Comparison of ENCODE assay signal across 27 cellular contexts in the genomic region with DNA sequence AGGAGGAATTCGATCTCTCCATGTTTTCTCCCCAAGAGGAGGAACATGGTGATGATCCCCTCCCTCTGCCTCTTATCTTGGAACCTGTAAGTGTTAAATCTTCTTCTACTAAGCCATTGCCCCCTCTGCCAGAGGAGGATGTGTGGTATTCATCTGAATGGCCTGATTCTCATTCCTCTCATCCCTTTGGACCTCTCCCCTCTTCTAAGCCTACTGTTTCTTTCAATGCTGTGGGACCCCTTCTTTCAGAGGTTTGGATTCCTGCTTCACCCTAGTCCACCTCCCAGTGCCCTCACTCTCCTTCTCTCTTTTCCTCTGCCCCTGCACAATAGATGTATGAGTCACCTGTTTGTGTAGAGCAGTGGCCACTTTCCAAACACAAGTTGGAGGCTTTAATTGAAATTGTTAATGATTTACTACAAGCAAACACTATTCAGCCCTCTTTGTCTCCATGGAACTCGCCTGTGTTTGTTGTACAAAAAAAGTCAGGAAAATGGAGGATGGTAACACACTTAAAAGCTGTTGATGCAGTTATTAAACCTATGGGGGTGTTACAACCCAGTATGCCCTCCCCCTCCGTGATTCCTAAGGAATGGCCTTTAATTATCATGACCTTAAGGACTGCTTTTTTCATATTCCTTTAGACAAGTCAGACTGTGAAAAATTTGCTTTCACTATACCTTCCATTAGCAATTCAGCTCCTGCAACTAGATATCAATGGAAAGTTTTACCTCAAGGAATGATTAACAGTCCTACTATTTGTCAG.
DNase-seq lines count a peak whose midpoint lies in the region; ATAC-seq, FAIRE-seq and TF ChIP-seq lines count a peak whose summit lies in the region.
"Had no signal": no experiment of that assay in that cellular context is flagged by ENCODE, and none has a peak within 500 bp of the region (broad histone marks: within the 10 kb centered on the region; RNA-seq: fewer than 3 reads in every experiment).

No MANE protein-coding gene starts in this region.

- peak overlapping the region; percentile 35 for H3K4me3 Mint-ChIP-seq in Caco-2 (ENCODE audit: unreplicated experiment)
- H3K4me3 Mint-ChIP-seq: activated T-cell treated with anti-CD3 and anti-CD28 coated beads, Interleukin-2, amount 50 U/mL, for 4 hours had no signal

- no peaks in the 10 kb centered on the region for H3K9me2 ChIP-seq in SK-N-SH

- H3K4me3 ChIP-seq in Caco-2 (ENCODE audit: low read depth, low read length): no peak overlapping the region
- H3K4me3 ChIP-seq in stomach: no peak overlapping the region
- H3K4me3 ChIP-seq in SK-N-SH (ENCODE audit: low read depth in 2 of 2, low read length in 1 of 2): no peak overlapping the region
- H3K4me3 ChIP-seq: adrenal gland, tibial nerve had no signal

- H3K36me3 ChIP-seq in Caco-2 (ENCODE audit: control insufficient read depth, insufficient read depth, low read length) (no peaks in the 10 kb centered on the region), stomach (no peaks in the 10 kb centered on the region), SK-N-SH (replicated peaks in 1 of 2; ENCODE audit: control insufficient read depth in 1 of 2, insufficient read depth in 2 of 2, low read length in 1 of 2) (no peaks in the 10 kb centered on the region)
- H3K36me3 ChIP-seq: adrenal gland, tibial nerve had no signal

- no peaks in the 10 kb centered on the region for H3K27me3 ChIP-seq in Caco-2 (replicated peaks; ENCODE audit: control insufficient read depth, insufficient read depth, low read length)
- no peaks in the 10 kb centered on the region for H3K27me3 ChIP-seq in stomach
- no peaks in the 10 kb centered on the region; the same call in 1 of the 2 replicates for H3K27me3 ChIP-seq in SK-N-SH (ENCODE audit: insufficient read depth)
- H3K27me3 ChIP-seq: adrenal gland, foreskin keratinocyte, tibial nerve had no signal

- no peak for TF ChIP-seq RAD21 in SK-N-SH (IDR thresholded peaks at IDR 0.05; ENCODE audit: low read length)

- DNase-seq in Caco-2 (peak; percentile 55 to 58), RCC 7860 (ENCODE audit: low spot score) (peak; percentile 81), kidney tubule cell (ENCODE audit: low spot score) (peak; percentile 95), stomach (peak; percentile 56), sciatic nerve (ENCODE audit: low spot score) (no peak), SK-N-SH (no peak), NCI-H345 (lab: John Stamatoyannopoulos, UW) (no peak)
- DNase-seq: activated CD4-positive, alpha-beta T cell treated with anti-CD3 and anti-CD28 coated beads for 4 hours; activated naive CD4-positive, alpha-beta T cell; activated T-cell treated with anti-CD3 and anti-CD28 coated beads, Interleukin-2, amount 50 U/mL, for 4 hours; adrenal gland; DMS 273 treated with DMSO at 0.1 percent for 48 hours; effector CD4-positive, alpha-beta T cell; foreskin keratinocyte; hypothalamus; NCI-H1092 treated with DMSO at 0.1 percent for 48 hours; NCI-H2029; NCI-H226; NCI-H774 had no signal

- H4K20me1 ChIP-seq in SK-N-SH (ENCODE audit: insufficient read depth): no peaks in the 10 kb centered on the region

- FAIRE-seq in RCC 7860 (lab: Jason Lieb, UNC): peak; percentile 95
- FAIRE-seq: G401.6, GM18507, H54 had no signal

- no peak overlapping the region for H3K9ac ChIP-seq in SK-N-SH

- peaks cover 7% of the 10 kb centered on the region for H3K4me1 Mint-ChIP-seq in Caco-2 (ENCODE audit: low read depth, unreplicated experiment)

- POLR2A ChIA-PET in Caco-2 (lab: Charles Lee) (no interaction called here), SK-N-SH (lab: Yijun Ruan, JAX) (no interaction called here)

- intact Hi-C loops in Caco-2 (cut with micrococcal nuclease; ENCODE audit: unreplicated experiment) (no loop called here), stomach (cut with DNase I; ENCODE audit: low total_unique reads) (no loop called here), sciatic nerve (cut with DNase I) (no loop called here)

- H3K27ac Mint-ChIP-seq in Caco-2 (ENCODE audit: unreplicated experiment): peak overlapping the region; percentile 80
- H3K27ac Mint-ChIP-seq: progenitor cell of endocrine pancreas had no signal

- H3K9me3 ChIP-seq in Caco-2 (peaks cover 18% of the 10 kb centered on the region; the same call in 1 of the 2 replicates), stomach (peaks cover 0 to 5% (median 4%) of the 10 kb centered on the region in 4 donors), SK-N-SH (no peaks in the 10 kb centered on the region)
- H3K9me3 ChIP-seq: adrenal gland had no signal

- TF ChIP-seq POLR2A in stomach (IDR thresholded peaks at IDR 0.05): no peak

- H3K4me1 ChIP-seq in Caco-2: peaks cover 16% of the 10 kb centered on the region
- peaks cover 0 to 12% (median 6%) of the 10 kb centered on the region in 4 donors for H3K4me1 ChIP-seq in stomach
- no peaks in the 10 kb centered on the region for H3K4me1 ChIP-seq in SK-N-SH (ENCODE audit: control insufficient read depth in 1 of 2, insufficient read depth in 2 of 2, low read depth in 1 of 2, low read length in 1 of 2)
- H3K4me1 ChIP-seq: adrenal gland, foreskin keratinocyte, tibial nerve had no signal

- H3K79me2 ChIP-seq in SK-N-SH (ENCODE audit: insufficient read depth): no peaks in the 10 kb centered on the region

- H3K27ac ChIP-seq in stomach: peak overlapping the region; percentile 71 to 92 (median 78)
- no peak overlapping the region for H3K27ac ChIP-seq in SK-N-SH (ENCODE audit: low read depth in 2 of 2, low read length in 1 of 2)
- H3K27ac ChIP-seq: adrenal gland, C4-2B, foreskin keratinocyte, tibial nerve had no signal

- CTCF ChIA-PET in Caco-2 (lab: Charles Lee) (no interaction called here), SK-N-SH (lab: Yijun Ruan, JAX) (no interaction called here)

- no peak overlapping the region for H2AFZ ChIP-seq in SK-N-SH (ENCODE audit: low read depth)

- 12 to 32% (median 27%) methylated on average over 3 of the region's 3 CpGs for WGBS in stomach, 5 donors
- 2% methylated on average over 3 of the region's 3 CpGs for WGBS in SK-N-SH (ENCODE audit: low lambda C conversion rate)

- peaks cover 35% of the 10 kb centered on the region for H3K9me3 Mint-ChIP-seq in Caco-2 (ENCODE audit: unreplicated experiment)
- H3K9me3 Mint-ChIP-seq: activated T-cell treated with anti-CD3 and anti-CD28 coated beads, Interleukin-2, amount 50 U/mL, for 4 hours had no signal

- TF ChIP-seq CTCF in Caco-2 (IDR thresholded peaks at IDR 0.05; ENCODE audit: insufficient read depth in 1 of 2, low read depth in 1 of 2, low read length in 1 of 2, severe bottlenecking in 1 of 2, unreplicated experiment in 1 of 2) (no peak), stomach (IDR thresholded peaks at IDR 0.05) (no peak), SK-N-SH (IDR thresholded peaks at IDR 0.05) (no peak)

- H3K27me3 Mint-ChIP-seq in Caco-2 (ENCODE audit: insufficient read depth, unreplicated experiment): no peaks in the 10 kb centered on the region
- H3K27me3 Mint-ChIP-seq: progenitor cell of endocrine pancreas had no signal

- no TSS peak for BruUV-seq in Caco-2 (replicated peaks; lab: Mats Ljungman, UMichigan)

- H3F3A ChIP-seq in SK-N-SH (replicated peaks; ENCODE audit: insufficient read depth): no peaks in the 10 kb centered on the region

- no peak overlapping the region for H3K4me2 ChIP-seq in SK-N-SH

- no peaks in the 10 kb centered on the region for H3K36me3 Mint-ChIP-seq in Caco-2 (ENCODE audit: insufficient read depth, unreplicated experiment)

- ATAC-seq in sciatic nerve (no peak), GM21825 (IDR thresholded peaks at IDR 0.05; ENCODE audit: unreplicated experiment) (no peak)
- ATAC-seq: activated T-cell treated with anti-CD3 and anti-CD28 coated beads, Interleukin-2, amount 50 U/mL, for 4 hours; foreskin keratinocyte; SK-N-SH treated with all-trans-retinoic acid at 6 μM for 48 hours had no signal

- TF ChIP-seq EP300 in stomach (IDR thresholded peaks at IDR 0.05) (no peak), SK-N-SH (IDR thresholded peaks at IDR 0.05; ENCODE audit: borderline replicate concordance in 1 of 2, low read depth in 1 of 2, low read length in 1 of 2) (no peak)

TF ChIP-seq in SK-N-SH, 30 proteins besides CTCF, POLR2A, EP300 and RAD21 (continues in another document):
- TF ChIP-seq GABPA (IDR thresholded peaks at IDR 0.05; ENCODE audit: low read depth): no peak
- no peak for TF ChIP-seq RCOR1 (IDR thresholded peaks at IDR 0.05; ENCODE audit: low read length)
- no peak for TF ChIP-seq FOSL2 (IDR thresholded peaks at IDR 0.05; ENCODE audit: borderline replicate concordance, low read depth)
- TF ChIP-seq RXRA (IDR thresholded peaks at IDR 0.05; ENCODE audit: borderline replicate concordance, low read depth): no peak
- no peak for TF ChIP-seq PBX3 (IDR thresholded peaks at IDR 0.05)
- no peak for TF ChIP-seq EZH2phosphoT487 (IDR thresholded peaks at IDR 0.05; ENCODE audit: borderline replicate concordance, low read depth)
- no peak for TF ChIP-seq SIN3A (IDR thresholded peaks at IDR 0.05; ENCODE audit: borderline replicate concordance, low read depth, low read length)
- no peak for TF ChIP-seq IRF3 (IDR thresholded peaks at IDR 0.05; ENCODE audit: low read depth, low read length)
- no peak for TF ChIP-seq TCF12 (IDR thresholded peaks at IDR 0.05)
- TF ChIP-seq NRF1 (IDR thresholded peaks at IDR 0.05; ENCODE audit: low read depth, low read length): no peak
- TF ChIP-seq JUND (IDR thresholded peaks at IDR 0.05): no peak

Comparison
In these comparisons a context has a peak if more than half of its experiments do, and no peak if none do; other contexts are left out.
1. DNase-seq: peak in Caco-2 (2 of 2), RCC 7860 (single experiment), kidney tubule cell (single experiment) and stomach (single experiment); none in sciatic nerve (single experiment), SK-N-SH (single experiment) and NCI-H345 (single experiment).
2. H3K27ac ChIP-seq: peak in stomach (5 of 5); none in SK-N-SH (0 of 2).